ENCODE assay signal across 8 cellular contexts in genomic region chr6:133983099-133983939, GRCh38. TPM values are rescaled to one million over a fixed set of nuclear protein-coding genes. Genes with fewer than 3 reads are reported as not detected.
DNase-seq lines count a peak whose midpoint lies in the region; TF ChIP-seq lines count a peak whose summit lies in the region.

No MANE protein-coding gene starts in this region.

- intact Hi-C loops in PC-9 (cut with micrococcal nuclease; ENCODE audit: unreplicated experiment), result no loop called here
- intact Hi-C loops in ovary (cut with DNase I), result no loop called here

- no peaks in the 10 kb centered on the region for H3K9me2 ChIP-seq in PC-9 (ENCODE audit: insufficient read depth)

- no TSS peak for BruUV-seq in PC-9 (replicated peaks; lab: Mats Ljungman, UMichigan)

- CTCF ChIA-PET in PC-9 (lab: Charles Lee), result no interaction called here

- H3K27ac ChIP-seq in PC-9, result peak overlapping the region; percentile 14; the same call in 1 of the 2 replicates
- H3K27ac ChIP-seq in ovary, result no peak overlapping the region

- in situ Hi-C loops in GM13976 (cut with MboI; ENCODE audit: low sequenced_read_pairs, unreplicated experiment), result no loop called here

- POLR2A ChIA-PET in PC-9 (lab: Charles Lee; ENCODE audit: unreplicated experiment), result no interaction called here

- H3K27me3 ChIP-seq in PC-9 (ENCODE audit: insufficient read depth, low read depth) (no peaks in the 10 kb centered on the region), ovary (no peaks in the 10 kb centered on the region)

- no peak for TF ChIP-seq EP300 in ovary (IDR thresholded peaks at IDR 0.05)

- H4K20me1 ChIP-seq in PC-9 (ENCODE audit: insufficient read depth), result no peaks in the 10 kb centered on the region

- H3F3A ChIP-seq in PC-9 (ENCODE audit: insufficient read depth, low read depth), result peaks cover 7% of the 10 kb centered on the region; the same call in 1 of the 2 replicates

- H3K4me1 ChIP-seq in PC-9 (replicated peaks; ENCODE audit: insufficient read depth) (peaks cover 24% of the 10 kb centered on the region), ovary (ENCODE audit: insufficient read depth) (peaks cover 2% of the 10 kb centered on the region)

- no peak for TF ChIP-seq CTCF in PC-9 (conservative IDR thresholded peaks at IDR 0.05)
- no peak for TF ChIP-seq CTCF in ovary (IDR thresholded peaks at IDR 0.05)
- no peak for TF ChIP-seq CTCF in GM13976 (IDR thresholded peaks at IDR 0.05; ENCODE audit: borderline replicate concordance, control extremely low read depth, extremely low read depth, insufficient read depth, missing control alignments)

- H3K79me2 ChIP-seq in PC-9 (ENCODE audit: low read depth), result peaks cover 12% of the 10 kb centered on the region

- H3K9me3 ChIP-seq in PC-9 (ENCODE audit: insufficient read depth, low read depth), result no peaks in the 10 kb centered on the region; the same call in 1 of the 2 replicates
- H3K9me3 ChIP-seq in ovary, result no peaks in the 10 kb centered on the region

- no peak overlapping the region for H3K4me3 ChIP-seq in PC-9
- H3K4me3 ChIP-seq in ovary, result no peak overlapping the region

- 55 to 71% (median 57%) methylated on average over 9 of the region's 9 CpGs for WGBS in ovary, 3 donors

- no peak overlapping the region for H2AFZ ChIP-seq in PC-9

- DNase-seq in EH (ENCODE audit: low read depth), result peak; percentile 83
- peak; percentile 42 to 59 for DNase-seq in PC-9
- DNase-seq in activated effector memory CD4-positive, alpha-beta T cell treated with Interleukin-2 at 50 U/mL for 16 hours, result peak; percentile 36
- peak in 3 of 5 donors; percentile 33 to 53 (median 40) for DNase-seq in ovary
- no peak for DNase-seq in GM13976 (ENCODE audit: low spot score)
- no peak for DNase-seq in NCI-H2196 treated with DMSO at 0.1 percent for 48 hours (lab: John Stamatoyannopoulos, UW; ENCODE audit: unreplicated experiment)
- no peak for DNase-seq in pons (ENCODE audit: low spot score)
- DNase-seq in NCI-H1105 treated with DMSO at 0.1 percent for 48 hours (lab: John Stamatoyannopoulos, UW), result no peak

- peaks cover 37% of the 10 kb centered on the region for H3K36me3 ChIP-seq in PC-9 (ENCODE audit: low read depth)
- no peaks in the 10 kb centered on the region for H3K36me3 ChIP-seq in ovary

- TF ChIP-seq POLR2A in ovary (IDR thresholded peaks at IDR 0.05), result no peak

- H3K4me2 ChIP-seq in PC-9, result 0 out of 2 replicates have a peak overlapping the region, but pooled peaks have one; percentile 5

RNA-seq across cellular contexts. Expression of gene TBPL1, which starts 30.3 kb away (rescaled TPM):
- total RNA-seq in PC-9 (2021) (11.0 and 21.7 TPM in 2 replicates), ovary (10 to 100 TPM; 13.3 to 25.2 (median 18.6) TPM)
- polyA plus RNA-seq in ovary, result 10 to 100 TPM; 20.6 to 24.1 TPM

Comparison
In these comparisons a context has a peak if more than half of its experiments do, and no peak if none do; other contexts are left out.
1. DNase-seq: peak in EH (single experiment), PC-9 (2 of 2), activated effector memory CD4-positive, alpha-beta T cell treated with Interleukin-2 at 50 U/mL for 16 hours (single experiment) and ovary (3 of 5); none in GM13976 (single experiment), NCI-H2196 treated with DMSO at 0.1 percent for 48 hours (single experiment), pons (single experiment) and NCI-H1105 treated with DMSO at 0.1 percent for 48 hours (single experiment).